ENCODE assay signal across 10 cellular contexts in the genomic region with DNA sequence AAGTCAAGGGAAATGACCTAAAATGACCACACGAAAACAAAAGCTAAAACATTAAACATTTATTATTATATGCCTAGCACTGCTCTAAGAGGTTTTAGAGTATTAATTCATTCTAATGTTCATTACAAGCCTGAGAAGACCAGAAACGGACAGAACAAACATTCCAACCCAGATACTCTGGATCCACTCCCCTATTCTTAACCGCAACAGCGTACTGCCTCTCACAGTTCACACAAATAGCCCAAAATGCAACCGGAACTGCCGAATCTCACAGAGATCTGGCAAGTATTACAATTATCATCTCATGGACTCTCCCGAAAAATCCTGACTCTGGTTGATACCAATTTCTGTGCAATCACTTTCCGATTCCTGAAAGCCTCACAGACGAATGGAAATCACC. TPM values are rescaled to one million over a fixed set of nuclear protein-coding genes. Genes with fewer than 3 reads are reported as not detected.
DNase-seq lines count a peak whose midpoint lies in the region; ATAC-seq and TF ChIP-seq lines count a peak whose summit lies in the region.
"Had no signal": no experiment of that assay in that cellular context is flagged by ENCODE, and none has a peak within 500 bp of the region (broad histone marks: within the 10 kb centered on the region; RNA-seq: fewer than 3 reads in every experiment).

No MANE protein-coding gene starts in this region.

- no peak overlapping the region for H3K27ac Mint-ChIP-seq in activated B cell treated with CpG ODN at 0.5 μM for 24 hours

- H3K4me1 Mint-ChIP-seq in activated B cell treated with CpG ODN at 0.5 μM for 24 hours = peaks cover 48% of the 10 kb centered on the region

- DNase-seq in cardiac muscle cell (ENCODE audit: low read depth in 1 of 2, low spot score in 1 of 2) = no peak
- DNase-seq in Right ventricle myocardium superior = no peak
- DNase-seq in activated B cell treated with CpG ODN at 0.5 μM for 24 hours = no peak
- no peak for DNase-seq in stomach
- no peak for DNase-seq in kidney glomerular epithelial cell (lab: John Stamatoyannopoulos, UW)
- DNase-seq in NCI-H526 treated with DMSO at 0.1 percent for 48 hours (lab: John Stamatoyannopoulos, UW) = no peak
- no peak for DNase-seq in caudate nucleus (lab: John Stamatoyannopoulos, UW)
- DNase-seq: COR-L47, NCI-H1930 had no signal

- intact Hi-C loops in Right ventricle myocardium superior (cut with DNase I) = loop anchor here (10.0 kb wide), 1 partner anchor 50 kb away; no protein-coding TSS in a partner anchor
- intact Hi-C loops in activated B cell treated with CpG ODN at 0.5 μM for 24 hours (cut with micrococcal nuclease) = no loop called here
- intact Hi-C loops in stomach (cut with DNase I; ENCODE audit: low total_unique reads) = no loop called here

- H3K4me1 ChIP-seq in cardiac muscle cell (ENCODE audit: low read depth) (peaks cover 8% of the 10 kb centered on the region), stomach (peaks cover 7 to 26% (median 14%) of the 10 kb centered on the region in 4 donors)

- POLR2A ChIA-PET in activated B cell treated with CpG ODN at 0.5 μM for 24 hours (lab: Charles Lee) = interaction anchor here (0.6 to 2.8 kb wide), 2 partner anchors 12 to 58 kb away, joined by 3 to 22 read pairs; a partner anchor contains a TSS

- TF ChIP-seq CTCF in cardiac muscle cell (IDR thresholded peaks at IDR 0.05; ENCODE audit: low read depth, low read length) = no peak
- no peak for TF ChIP-seq CTCF in activated B cell treated with CpG ODN at 0.5 μM for 24 hours (IDR thresholded peaks at IDR 0.05)
- TF ChIP-seq CTCF in stomach (IDR thresholded peaks at IDR 0.05) = no peak

- TF ChIP-seq EP300 in stomach (IDR thresholded peaks at IDR 0.05) = no peak

- peaks cover 17% of the 10 kb centered on the region for H3K9me3 Mint-ChIP-seq in activated B cell treated with CpG ODN at 0.5 μM for 24 hours

- no peaks in the 10 kb centered on the region for H3K36me3 ChIP-seq in cardiac muscle cell
- H3K36me3 ChIP-seq in stomach = peaks cover 0 to 12% (median 11%) of the 10 kb centered on the region in 4 donors

- peaks cover 30% of the 10 kb centered on the region for H3K36me3 Mint-ChIP-seq in activated B cell treated with CpG ODN at 0.5 μM for 24 hours (ENCODE audit: low read depth)

- CTCF ChIA-PET in activated B cell treated with CpG ODN at 0.5 μM for 24 hours (lab: Charles Lee) = interaction anchor here (2.8 kb wide), 1 partner anchor 83 kb away, joined by 8 read pairs; a partner anchor contains a TSS

- peaks cover 5% of the 10 kb centered on the region for H3K27me3 Mint-ChIP-seq in activated B cell treated with CpG ODN at 0.5 μM for 24 hours

- H3K27ac ChIP-seq in cardiac muscle cell (no peak overlapping the region), stomach (no peak overlapping the region), caudate nucleus (ENCODE audit: low read depth, low read length) (no peak overlapping the region)

- no peak for ATAC-seq in Right ventricle myocardium superior (ENCODE audit: poor library complexity)
- ATAC-seq in activated B cell treated with CpG ODN at 0.5 μM for 24 hours (ENCODE audit: low read depth) = no peak

- WGBS in stomach, 5 donors = 89 to 92% (median 91%) methylated on average over 9 of the region's 9 CpGs

- H3K9me3 ChIP-seq in cardiac muscle cell (ENCODE audit: low read depth) = no peaks in the 10 kb centered on the region
- peaks cover 0 to 30% (median 15%) of the 10 kb centered on the region in 4 donors for H3K9me3 ChIP-seq in stomach

- TF ChIP-seq POLR2A in stomach (IDR thresholded peaks at IDR 0.05) = no peak

- peak overlapping the region; percentile 100 for H3K4me3 Mint-ChIP-seq in activated B cell treated with CpG ODN at 0.5 μM for 24 hours

- no peaks in the 10 kb centered on the region for H3K27me3 ChIP-seq in cardiac muscle cell
- no peaks in the 10 kb centered on the region for H3K27me3 ChIP-seq in stomach

- H3K4me3 ChIP-seq in cardiac muscle cell = peak overlapping the region; percentile 50
- peak overlapping the region; percentile 98 for H3K4me3 ChIP-seq in iPS-11a (ENCODE audit: low read depth, low read length)
- peak overlapping the region in 3 of 4 donors; percentile 74 to 96 (median 88) for H3K4me3 ChIP-seq in stomach

RNA-seq across cellular contexts. Expression of a gene that starts 1.4 kb away (rescaled TPM):
- total RNA-seq in cardiac muscle cell (21.4 and 46.7 TPM in 2 replicates), Right ventricle myocardium superior (26.0 TPM), activated B cell treated with CpG ODN at 0.5 μM for 24 hours (36.4 and 51.1 TPM in 2 replicates), stomach (10 to 100 TPM in 3 of 5 donors, 1 to 10 TPM in 2; 6.7 to 73.9 (median 11.2) TPM)
- polyA plus RNA-seq in cardiac muscle cell (10.3 and 19.2 TPM in 2 replicates), stomach (1 to 10 TPM; 2.7 to 4.1 (median 3.6) TPM)

RNA-seq across cellular contexts. Expression of a gene that starts 36.1 kb away (rescaled TPM):
- total RNA-seq in cardiac muscle cell (15.4 and 20.8 TPM in 2 replicates), Right ventricle myocardium superior (12.9 TPM), activated B cell treated with CpG ODN at 0.5 μM for 24 hours (23.8 and 25.5 TPM in 2 replicates), stomach (10 to 100 TPM in 4 of 5 donors, 1 to 10 TPM in 1; 8.1 to 19.5 (median 12.6) TPM)
- polyA plus RNA-seq in cardiac muscle cell (8.5 and 10.4 TPM in 2 replicates), stomach (10 to 100 TPM; 21.7 to 40.5 (median 22.5) TPM)

RNA-seq across cellular contexts. Expression of a gene that starts 57.8 kb away (rescaled TPM):
- total RNA-seq in cardiac muscle cell = 4.1 and 8.6 TPM in 2 replicates
- 3.2 and 6.6 TPM in 2 replicates for polyA plus RNA-seq in cardiac muscle cell
- total RNA-seq in Right ventricle myocardium superior = 5.9 TPM
- total RNA-seq in activated B cell treated with CpG ODN at 0.5 μM for 24 hours = 5.8 and 11.6 TPM in 2 replicates
- 1 to 10 TPM in 4 of 5 donors, under 1 TPM in 1; 0.29 to 9.3 (median 3.3) TPM for total RNA-seq in stomach
- 1 to 10 TPM in 1 of 3 donors, under 1 TPM in 2; 0.68 to 1.6 (median 0.76) TPM for polyA plus RNA-seq in stomach
